In the genomic region with DNA sequence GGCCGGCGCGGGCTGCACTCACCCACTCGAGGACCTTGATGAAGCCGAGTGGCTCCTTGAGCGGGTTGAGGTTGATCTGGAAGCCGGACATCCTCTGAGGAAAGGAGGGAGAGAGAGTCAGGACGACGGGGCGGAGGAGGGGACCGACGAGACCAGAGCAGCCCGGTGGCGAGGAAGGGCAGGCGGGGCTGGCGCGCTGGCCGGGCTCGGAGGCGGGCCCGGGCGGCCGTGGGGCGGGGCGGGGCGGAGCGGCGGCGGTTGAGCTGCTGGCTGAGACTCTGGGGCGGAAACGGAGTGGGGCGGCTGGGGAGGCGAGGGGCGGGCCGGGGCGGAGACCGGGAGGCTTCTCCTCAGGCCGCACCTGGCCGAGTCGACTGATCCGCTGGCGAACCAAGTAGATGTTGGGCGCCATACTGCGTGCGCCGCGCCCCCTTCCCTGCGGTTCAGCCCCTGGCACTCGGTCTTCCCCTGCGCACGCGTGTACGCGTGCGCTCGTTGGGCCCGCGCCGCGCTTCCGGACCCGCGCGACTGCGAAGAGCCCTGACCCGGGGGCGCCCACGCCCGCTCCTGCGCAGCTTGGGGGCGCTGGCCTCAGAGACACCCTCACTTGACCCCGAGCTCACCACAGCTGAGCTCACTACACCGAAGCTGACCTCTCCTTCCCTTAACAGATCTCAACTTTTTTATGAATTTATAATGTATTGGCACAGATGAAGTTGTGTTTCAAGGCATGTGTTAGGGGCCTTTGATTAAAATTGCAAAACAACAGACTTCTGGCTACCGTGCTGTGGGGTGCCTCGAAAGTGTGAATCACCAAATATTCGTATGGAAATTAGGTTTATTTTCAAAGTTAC, we compare ENCODE assay signal across 1 cellular context.
TF ChIP-seq lines count a peak whose summit lies in the region.

TSS of gene SYPL1 (minus strand) at position 195 of the 854 bp plus-strand sequence. CDS start at position 91, 104 bp downstream.

TF ChIP-seq in PFSK-1, 5 proteins besides CTCF, POLR2A, EP300 and RAD21 (continued from another document):
- TF ChIP-seq REST (IDR thresholded peaks at IDR 0.05; ENCODE audit: insufficient read depth in 1 of 2, low read depth in 2 of 2, low read length in 2 of 2) = 0 out of 4 replicates have a peak, but pooled peaks of 1 of the 2 experiments have one; percentile 43
